In genomic region chr19:40721936-40722661, GRCh38 we compare ENCODE assay signal across 13 cellular contexts. TPM values are rescaled to one million over a fixed set of nuclear protein-coding genes. Genes with fewer than 3 reads are reported as not detected.
DNase-seq lines count a peak whose midpoint lies in the region; ATAC-seq and TF ChIP-seq lines count a peak whose summit lies in the region.
"Had no signal": no experiment of that assay in that cellular context is flagged by ENCODE, and none has a peak within 500 bp of the region (broad histone marks: within the 10 kb centered on the region; RNA-seq: fewer than 3 reads in every experiment).

No MANE protein-coding gene starts in this region.

- no peak overlapping the region for H2AFZ ChIP-seq in neuronal stem cell (ENCODE audit: low read length)

- H3K14ac ChIP-seq in neuronal stem cell (ENCODE audit: low read length) = no peak overlapping the region

- H3K9me3 Mint-ChIP-seq in naive thymus-derived CD8-positive, alpha-beta T cell = no peaks in the 10 kb centered on the region

- 77% methylated on average over 9 of the region's 9 CpGs for WGBS in esophagus muscularis mucosa
- WGBS in neuronal stem cell (ENCODE audit: extremely low coverage in 2 of 2, insufficient read length in 2 of 2, insufficient replicate concordance in 1 of 2), 2 donors = no CpG with 5 or more reads among the region's 9 CpGs

- H3K27ac Mint-ChIP-seq in naive thymus-derived CD8-positive, alpha-beta T cell = peak overlapping the region in 1 of 10 donors; percentile 37

- H3K9ac ChIP-seq in neuronal stem cell (ENCODE audit: low read depth, low read length, poor library complexity) = peak overlapping the region; percentile 16

- H3K4me3 ChIP-seq in left ventricle myocardium inferior (peak overlapping the region; percentile 85), esophagus muscularis mucosa (peak overlapping the region; percentile 73 to 92 (median 78)), neuronal stem cell (ENCODE audit: low read length in 2 of 2) (no peak overlapping the region), vagina (peak overlapping the region; percentile 63 to 92)
- H3K4me3 ChIP-seq: right lobe of liver had no signal

- H3K36me3 ChIP-seq in left ventricle myocardium inferior (peaks cover 47% of the 10 kb centered on the region), esophagus muscularis mucosa (peaks cover 20 to 52% (median 40%) of the 10 kb centered on the region in 4 donors), neuronal stem cell (replicated peaks in 1 of 2; ENCODE audit: control insufficient read depth in 2 of 2, insufficient read depth in 2 of 2, low read length in 2 of 2) (peaks cover 15 to 54% of the 10 kb centered on the region in 2 donors), vagina (peaks cover 4 to 36% of the 10 kb centered on the region in 2 donors)

- no peak overlapping the region for H2AK5ac ChIP-seq in neuronal stem cell (ENCODE audit: low read depth, low read length)

- POLR2A ChIA-PET in naive thymus-derived CD8-positive, alpha-beta T cell (lab: Charles Lee) = interaction anchor here (0.6 kb wide), 2 partner anchors 79 to 392 kb away, joined by 3 to 6 read pairs; partner anchors contain the start of gene CYP2F1

- no peak for TF ChIP-seq POLR2A in esophagus muscularis mucosa (IDR thresholded peaks at IDR 0.05; ENCODE audit: low read depth)
- TF ChIP-seq POLR2A in vagina (IDR thresholded peaks at IDR 0.05) = no peak

- peaks cover 21% of the 10 kb centered on the region for H3K79me1 ChIP-seq in neuronal stem cell (ENCODE audit: low read depth, low read length)

- no peak overlapping the region for H2BK5ac ChIP-seq in neuronal stem cell (ENCODE audit: low read length)

- H3K27me3 Mint-ChIP-seq in naive thymus-derived CD8-positive, alpha-beta T cell = no peaks in the 10 kb centered on the region

- H3K4ac ChIP-seq in neuronal stem cell (ENCODE audit: low read length) = no peak overlapping the region

- H3K4me1 Mint-ChIP-seq in naive thymus-derived CD8-positive, alpha-beta T cell = peaks cover 22 to 58% (median 52%) of the 10 kb centered on the region in 4 donors

- no peak overlapping the region for H3K18ac ChIP-seq in neuronal stem cell (ENCODE audit: low read length)

- no peak overlapping the region for H2BK120ac ChIP-seq in neuronal stem cell (ENCODE audit: low read depth, low read length)

- H3K9me3 ChIP-seq in left ventricle myocardium inferior (replicated peaks) (peaks cover under 1% of the 10 kb centered on the region), esophagus muscularis mucosa (no peaks in the 10 kb centered on the region), neuronal stem cell (replicated peaks in 1 of 2; ENCODE audit: control insufficient read depth in 2 of 2, insufficient read depth in 1 of 2, low read depth in 1 of 2, low read length in 2 of 2) (peaks cover 0 to 2% of the 10 kb centered on the region in 2 donors), vagina (no peaks in the 10 kb centered on the region)
- H3K9me3 ChIP-seq: right lobe of liver had no signal

- H3K27ac ChIP-seq in left ventricle myocardium inferior (replicated peaks) (peak overlapping the region; percentile 97), esophagus muscularis mucosa (replicated peaks in 1 of 4) (peak overlapping the region; percentile 95 to 99 (median 98)), neuronal stem cell (replicated peaks; ENCODE audit: low read length) (no peak overlapping the region), vagina (peak overlapping the region; percentile 99)
- H3K27ac ChIP-seq: HL-60 had no signal

- no peak overlapping the region for H4K91ac ChIP-seq in neuronal stem cell (ENCODE audit: low read depth, low read length, poor library complexity)

- H3K27me3 ChIP-seq in left ventricle myocardium inferior (ENCODE audit: low read depth) (no peaks in the 10 kb centered on the region), esophagus muscularis mucosa (no peaks in the 10 kb centered on the region), neuronal stem cell (ENCODE audit: control insufficient read depth in 3 of 3, insufficient read depth in 3 of 3, low read depth in 1 of 3, low read length in 3 of 3) (no peaks in the 10 kb centered on the region), vagina (no peaks in the 10 kb centered on the region)
- H3K27me3 ChIP-seq: right lobe of liver had no signal

- H3K4me1 ChIP-seq in left ventricle myocardium inferior (peaks cover 60% of the 10 kb centered on the region), esophagus muscularis mucosa (peaks cover 21 to 79% (median 71%) of the 10 kb centered on the region in 4 donors), neuronal stem cell (ENCODE audit: control insufficient read depth in 2 of 2, insufficient read depth in 1 of 2, low read depth in 1 of 2, low read length in 2 of 2) (peaks cover 12 to 16% of the 10 kb centered on the region in 2 donors), vagina (peaks cover 72% of the 10 kb centered on the region)

- no peak overlapping the region for H2BK15ac ChIP-seq in neuronal stem cell (ENCODE audit: low read length)

- TF ChIP-seq CTCF in left ventricle myocardium inferior (IDR thresholded peaks at IDR 0.05; ENCODE audit: borderline replicate concordance) (no peak), esophagus muscularis mucosa (IDR thresholded peaks at IDR 0.05) (no peak), vagina (IDR thresholded peaks at IDR 0.05) (no peak)

- intact Hi-C loops in left ventricle myocardium inferior (cut with micrococcal nuclease) (no loop called here), cardiac septum (cut with DNase I) (no loop called here), esophagus muscularis mucosa (cut with DNase I) (no loop called here), vagina (cut with DNase I) (no loop called here)

- DNase-seq in left ventricle myocardium inferior = no peak
- no peak for DNase-seq in cardiac septum (ENCODE audit: low spot score)
- no peak for DNase-seq in esophagus muscularis mucosa (ENCODE audit: extremely low spot score)
- DNase-seq in neuronal stem cell (ENCODE audit: low spot score) = no peak
- no peak for DNase-seq in vagina (ENCODE audit: extremely low spot score in 2 of 2)
- DNase-seq in GOT3 (lab: John Stamatoyannopoulos, UW) = no peak
- no peak for DNase-seq in naive thymus-derived CD8-positive, alpha-beta T cell
- DNase-seq: amniotic stem cell, DMS53, NCI-H1436 treated with DMSO at 0.1 percent for 48 hours, right lobe of liver had no signal

- no peak overlapping the region for H3K4me2 ChIP-seq in neuronal stem cell (ENCODE audit: insufficient read depth, low read length, poor library complexity, severe bottlenecking)

- TF ChIP-seq EP300 in esophagus muscularis mucosa (IDR thresholded peaks at IDR 0.05) = no peak

- no peak for ATAC-seq in HG03045 (IDR thresholded peaks at IDR 0.05; ENCODE audit: unreplicated experiment)
- ATAC-seq in naive thymus-derived CD8-positive, alpha-beta T cell = no peak

- H3K4me3 Mint-ChIP-seq in naive thymus-derived CD8-positive, alpha-beta T cell = peak overlapping the region in 2 of 10 donors; percentile 12 to 18

- no peak overlapping the region for H2BK12ac ChIP-seq in neuronal stem cell (ENCODE audit: low read length)

- peaks cover 0 to 28% (median 8%) of the 10 kb centered on the region in 3 donors for H3K36me3 Mint-ChIP-seq in naive thymus-derived CD8-positive, alpha-beta T cell

- no peak overlapping the region for H4K8ac ChIP-seq in neuronal stem cell (ENCODE audit: low read depth, low read length)

- H3K23ac ChIP-seq in neuronal stem cell (ENCODE audit: low read depth, low read length, poor library complexity) = no peak overlapping the region

RNA-seq across cellular contexts. Expression of gene ITPKC, which starts 5.2 kb away (rescaled TPM):
- total RNA-seq in left ventricle myocardium inferior = 9.8 TPM
- 10.0 TPM for total RNA-seq in cardiac septum
- total RNA-seq in esophagus muscularis mucosa = 100 to 1,000 TPM in 1 of 4 donors, 10 to 100 TPM in 3; 28.7 to 123 (median 33.3) TPM
- polyA plus RNA-seq in neuronal stem cell (2013, experiment 1 of 2) = 4.7 TPM
- 4.7 TPM for polyA plus RNA-seq in neuronal stem cell (2013, experiment 2 of 2)
- total RNA-seq in vagina = 92.6 TPM
- 1 to 10 TPM; 6.3 to 8.1 TPM for total RNA-seq in naive thymus-derived CD8-positive, alpha-beta T cell
- polyA plus RNA-seq in naive thymus-derived CD8-positive, alpha-beta T cell = 1 to 10 TPM; 2.9 to 5.7 (median 4.0) TPM

RNA-seq across cellular contexts. Expression of gene COQ8B, which starts 5.4 kb away (rescaled TPM):
- total RNA-seq in left ventricle myocardium inferior (24.0 TPM), cardiac septum (18.1 TPM), esophagus muscularis mucosa (10 to 100 TPM; 34.5 to 57.7 (median 45.3) TPM), vagina (51.1 TPM)
- polyA plus RNA-seq in neuronal stem cell (2013, experiment 1 of 2) = 29.0 TPM
- polyA plus RNA-seq in neuronal stem cell (2013, experiment 2 of 2) = 28.4 TPM
- total RNA-seq in naive thymus-derived CD8-positive, alpha-beta T cell = 10 to 100 TPM; 39.2 to 39.3 TPM
- polyA plus RNA-seq in naive thymus-derived CD8-positive, alpha-beta T cell = 10 to 100 TPM in 2 of 3 donors, 1 to 10 TPM in 1; 9.8 to 14.8 (median 13.3) TPM

RNA-seq across cellular contexts. Expression of gene ACTMAP, which starts 28.2 kb away (rescaled TPM):
- 7.4 TPM for total RNA-seq in left ventricle myocardium inferior
- 9.2 TPM for total RNA-seq in cardiac septum
- total RNA-seq in esophagus muscularis mucosa = 1 to 10 TPM; 1.7 to 4.6 (median 3.7) TPM
- 12.8 TPM for polyA plus RNA-seq in neuronal stem cell (2013, experiment 1 of 2)
- 13.2 TPM for polyA plus RNA-seq in neuronal stem cell (2013, experiment 2 of 2)
- total RNA-seq in vagina = 2.2 TPM
- 1 to 10 TPM; 7.0 to 7.1 TPM for total RNA-seq in naive thymus-derived CD8-positive, alpha-beta T cell
- 1 to 10 TPM; 2.5 to 4.6 (median 3.4) TPM for polyA plus RNA-seq in naive thymus-derived CD8-positive, alpha-beta T cell

RNA-seq across cellular contexts. Expression of gene SNRPA, which starts 28.9 kb away (rescaled TPM):
- total RNA-seq in left ventricle myocardium inferior (27.9 TPM), cardiac septum (32.9 TPM), esophagus muscularis mucosa (10 to 100 TPM; 47.3 to 69.1 (median 57.6) TPM), vagina (72.7 TPM)
- polyA plus RNA-seq in neuronal stem cell (2013, experiment 1 of 2) = 346 TPM
- 347 TPM for polyA plus RNA-seq in neuronal stem cell (2013, experiment 2 of 2)
- 10 to 100 TPM; 64.1 to 68.2 TPM for total RNA-seq in naive thymus-derived CD8-positive, alpha-beta T cell
- 10 to 100 TPM; 45.9 to 62.3 (median 60.4) TPM for polyA plus RNA-seq in naive thymus-derived CD8-positive, alpha-beta T cell

RNA-seq across cellular contexts. Expression of gene NUMBL, which starts 31.6 kb away (rescaled TPM):
- total RNA-seq in left ventricle myocardium inferior (14.7 TPM), cardiac septum (20.7 TPM), esophagus muscularis mucosa (10 to 100 TPM; 28.2 to 51.7 (median 41.5) TPM), vagina (66.0 TPM)
- 17.1 TPM for polyA plus RNA-seq in neuronal stem cell (2013, experiment 1 of 2)
- polyA plus RNA-seq in neuronal stem cell (2013, experiment 2 of 2) = 16.9 TPM
- 10 to 100 TPM; 15.6 to 16.9 TPM for total RNA-seq in naive thymus-derived CD8-positive, alpha-beta T cell
- 1 to 10 TPM in 1 of 3 donors, under 1 TPM in 2; 0.80 to 1.2 (median 0.83) TPM for polyA plus RNA-seq in naive thymus-derived CD8-positive, alpha-beta T cell

Comparison
In these comparisons a context has a peak if more than half of its experiments do, and no peak if none do; other contexts are left out.
1. H3K4me3 ChIP-seq: peak in left ventricle myocardium inferior (single experiment), esophagus muscularis mucosa (4 of 4) and vagina (2 of 2); none in neuronal stem cell (0 of 2).